ENCODE assay signal across 8 cellular contexts in the genomic region with DNA sequence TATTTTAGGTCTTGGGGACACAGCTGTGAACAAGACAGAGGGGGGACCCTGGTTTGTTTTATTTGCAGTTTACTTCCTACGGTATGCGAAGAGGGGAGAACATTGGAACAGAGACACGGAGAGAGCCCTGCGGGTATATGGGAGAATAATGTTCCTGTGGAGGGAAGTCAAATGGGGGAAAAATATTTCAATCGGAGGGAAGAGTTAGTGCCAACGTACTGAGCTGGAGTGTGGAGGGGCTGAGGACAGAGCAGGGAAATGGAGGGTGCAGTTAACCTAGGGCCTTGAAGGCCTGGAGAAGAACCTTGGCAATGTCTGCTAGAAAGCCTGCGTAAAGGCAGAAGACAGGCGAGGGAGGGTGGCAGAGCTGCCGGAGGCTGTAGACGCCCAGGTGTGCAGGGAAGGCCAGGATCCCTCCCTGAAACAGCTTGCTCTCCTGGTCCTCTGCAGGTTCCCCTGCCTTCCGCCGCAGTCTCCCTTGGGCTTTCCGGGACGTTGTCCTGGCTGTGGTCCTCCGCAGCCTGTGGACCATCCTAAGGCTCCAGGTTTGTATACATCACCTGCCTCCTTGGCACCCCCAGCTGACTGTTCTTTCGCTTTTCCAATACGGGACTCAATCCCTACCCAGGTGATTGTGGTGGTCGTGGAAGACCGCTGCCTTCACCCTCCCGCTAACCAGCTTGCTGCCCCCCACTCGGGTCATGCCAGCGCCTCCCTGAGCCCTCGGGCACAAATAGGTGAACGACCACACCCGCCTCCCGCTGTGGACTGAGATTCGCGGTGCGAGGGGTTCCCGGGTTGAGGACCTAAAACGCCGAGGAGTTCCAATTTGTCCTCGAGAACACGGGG. TPM values are rescaled to one million over a fixed set of nuclear protein-coding genes. Genes with fewer than 3 reads are reported as not detected.
DNase-seq lines count a peak whose midpoint lies in the region; ATAC-seq, FAIRE-seq and TF ChIP-seq lines count a peak whose summit lies in the region.

No MANE protein-coding gene starts in this region.

- peak; percentile 36 for DNase-seq in Calu3
- DNase-seq in HEK293T (ENCODE audit: extremely low spot score) = no peak
- DNase-seq in activated CD8-positive, alpha-beta T cell treated with anti-CD3 and anti-CD28 coated beads, Interleukin-2, amount 10 ng/mL, durations not matched to agents 7 days and 5 days = no peak
- no peak for DNase-seq in keratinocyte (ENCODE audit: low read depth, low spot score)
- no peak for DNase-seq in DMS 273 (lab: John Stamatoyannopoulos, UW; ENCODE audit: unreplicated experiment)
- DNase-seq in central memory CD4-positive, alpha-beta T cell = no peak
- no peak for DNase-seq in A172 (ENCODE audit: low spot score)

- H3K4me1 Mint-ChIP-seq in Calu3 (ENCODE audit: low read depth, unreplicated experiment) = peaks cover 47% of the 10 kb centered on the region
- H3K4me1 Mint-ChIP-seq in activated CD8-positive, alpha-beta T cell treated with anti-CD3 and anti-CD28 coated beads, Interleukin-2, amount 10 ng/mL, durations not matched to agents 7 days and 5 days (ENCODE audit: low read depth) = peaks cover 65% of the 10 kb centered on the region

- no peaks in the 10 kb centered on the region for H3K27me3 ChIP-seq in keratinocyte (ENCODE audit: control insufficient read depth, extremely low read depth, insufficient read depth, low read length)

- H2AFZ ChIP-seq in keratinocyte (ENCODE audit: control insufficient read depth, low read length) = peak overlapping the region; percentile 78

- dilution Hi-C loops in keratinocyte (cut with MboI; ENCODE audit: extremely low pct_ligation_motif_present, low sequenced_read_pairs) = no loop called here

- CTCF ChIA-PET in Calu3 (lab: Charles Lee) (interaction anchor here (0.9 to 1.4 kb wide), 3 partner anchors 11 to 22 kb away, joined by 4 to 6 read pairs (median 5); a partner anchor contains a TSS), HEK293T (lab: Yijun Ruan, JAX) (interaction anchor here (1.3 kb wide), 1 partner anchor 11 kb away, joined by 4 read pairs; no protein-coding TSS in a partner anchor)
- CTCF ChIA-PET in activated CD8-positive, alpha-beta T cell treated with anti-CD3 and anti-CD28 coated beads, Interleukin-2, amount 10 ng/mL, durations not matched to agents 7 days and 5 days (lab: Charles Lee) = interaction anchor here (0.8 to 2.7 kb wide), 6 partner anchors 11 to 77 kb away, joined by 3 to 9 read pairs (median 4); a partner anchor contains a TSS

- H3K4me1 ChIP-seq in keratinocyte (ENCODE audit: control insufficient read depth, extremely low read depth, insufficient read depth, low read length) = peaks cover 38% of the 10 kb centered on the region

- H3K79me2 ChIP-seq in keratinocyte (ENCODE audit: control insufficient read depth, insufficient read depth, low read length) = peaks cover 76% of the 10 kb centered on the region

- peak overlapping the region; percentile 94 for H3K4me2 ChIP-seq in keratinocyte (ENCODE audit: control insufficient read depth, extremely low read depth, insufficient read depth, low read depth, low read length)

- H3K36me3 Mint-ChIP-seq in Calu3 (ENCODE audit: insufficient read depth, unreplicated experiment) = peaks cover 99% of the 10 kb centered on the region
- peaks cover 59% of the 10 kb centered on the region for H3K36me3 Mint-ChIP-seq in activated CD8-positive, alpha-beta T cell treated with anti-CD3 and anti-CD28 coated beads, Interleukin-2, amount 10 ng/mL, durations not matched to agents 7 days and 5 days (ENCODE audit: low read depth)

- peaks cover 6 to 32% of the 10 kb centered on the region in 2 experiments for H3K36me3 ChIP-seq in keratinocyte (ENCODE audit: control insufficient read depth in 2 of 2, extremely low read depth in 1 of 2, insufficient read depth in 2 of 2, low read length in 2 of 2)

- TF ChIP-seq CTCF in Calu3 (IDR thresholded peaks at IDR 0.05; ENCODE audit: unreplicated experiment) (no peak), keratinocyte (optimal IDR thresholded peaks at IDR 0.05 in 1 of 3, IDR thresholded peaks at IDR 0.05 in 1 of 3, conservative IDR thresholded peaks at IDR 0.05 in 1 of 3; ENCODE audit: extremely low read depth in 1 of 3, insufficient read depth in 2 of 3, low read length in 3 of 3) (no peak)

- POLR2A ChIA-PET in HEK293T (lab: Yijun Ruan, JAX) = interaction anchor here (0.9 to 4.6 kb wide), 11 partner anchors 10 to 75 kb away, joined by 3 to 73 read pairs (median 9); a partner anchor contains a TSS
- POLR2A ChIA-PET in activated CD8-positive, alpha-beta T cell treated with anti-CD3 and anti-CD28 coated beads, Interleukin-2, amount 10 ng/mL, durations not matched to agents 7 days and 5 days (lab: Charles Lee) = interaction anchor here (0.7 to 11.1 kb wide), 8 partner anchors 9 to 415 kb away, joined by 3 to 157 read pairs (median 6); a partner anchor contains a TSS

- H4K20me1 ChIP-seq in keratinocyte (ENCODE audit: control insufficient read depth, extremely low read depth, insufficient read depth, low read length) = peaks cover 10% of the 10 kb centered on the region

- no TSS peak for BruUV-seq in Calu3 (replicated peaks; lab: Mats Ljungman, UMichigan)

- peak overlapping the region; percentile 89 to 93 (median 89) for H3K4me3 ChIP-seq in keratinocyte (ENCODE audit: control insufficient read depth in 2 of 3, extremely low read depth in 1 of 3, insufficient read depth in 2 of 3, low read depth in 1 of 3, low read length in 3 of 3)

- H3K27me3 Mint-ChIP-seq in Calu3 (ENCODE audit: unreplicated experiment) = no peaks in the 10 kb centered on the region
- H3K27me3 Mint-ChIP-seq in activated CD8-positive, alpha-beta T cell treated with anti-CD3 and anti-CD28 coated beads, Interleukin-2, amount 10 ng/mL, durations not matched to agents 7 days and 5 days (ENCODE audit: low read depth) = no peaks in the 10 kb centered on the region

- H3K9me1 ChIP-seq in keratinocyte (ENCODE audit: control insufficient read depth, extremely low read depth, insufficient read depth, low read length) = no peaks in the 10 kb centered on the region

- intact Hi-C loops in Calu3 (cut with micrococcal nuclease; ENCODE audit: unreplicated experiment) = loop anchor here (2.0 kb wide), 1 partner anchor 23 kb away; a partner anchor contains a TSS

- H3K9me3 ChIP-seq in keratinocyte (ENCODE audit: control insufficient read depth, low read depth, low read length) = no peaks in the 10 kb centered on the region

- peak overlapping the region; percentile 97 for H3K9ac ChIP-seq in keratinocyte (ENCODE audit: control insufficient read depth, extremely low read depth, insufficient read depth, low read length)

- peak overlapping the region; percentile 76 for H3K4me3 Mint-ChIP-seq in Calu3 (ENCODE audit: low read depth, unreplicated experiment)
- peak overlapping the region; percentile 98 for H3K4me3 Mint-ChIP-seq in activated CD8-positive, alpha-beta T cell treated with anti-CD3 and anti-CD28 coated beads, Interleukin-2, amount 10 ng/mL, durations not matched to agents 7 days and 5 days

- H3K27ac ChIP-seq in keratinocyte (ENCODE audit: control insufficient read depth, insufficient read depth, low read length) (peak overlapping the region; percentile 83), temporal lobe (ENCODE audit: low read depth, low read length) (peak overlapping the region; percentile 97)

- H3K27ac Mint-ChIP-seq in Calu3 (ENCODE audit: unreplicated experiment) = peak overlapping the region; percentile 99
- H3K27ac Mint-ChIP-seq in activated CD8-positive, alpha-beta T cell treated with anti-CD3 and anti-CD28 coated beads, Interleukin-2, amount 10 ng/mL, durations not matched to agents 7 days and 5 days = peak overlapping the region; percentile 96

- no peaks in the 10 kb centered on the region for H3K9me3 Mint-ChIP-seq in Calu3 (ENCODE audit: low read depth, unreplicated experiment)
- no peaks in the 10 kb centered on the region for H3K9me3 Mint-ChIP-seq in activated CD8-positive, alpha-beta T cell treated with anti-CD3 and anti-CD28 coated beads, Interleukin-2, amount 10 ng/mL, durations not matched to agents 7 days and 5 days (ENCODE audit: insufficient read depth)

- no peak for FAIRE-seq in keratinocyte (lab: Jason Lieb, UNC)

- ATAC-seq in activated CD8-positive, alpha-beta T cell treated with anti-CD3 and anti-CD28 coated beads, Interleukin-2, amount 10 ng/mL, durations not matched to agents 7 days and 5 days = no peak

RNA-seq across cellular contexts. Expression of a gene that starts 1.9 kb away (rescaled TPM):
- total RNA-seq in Calu3 (2022) = 1,679 and 1,946 TPM in 2 replicates
- total RNA-seq in activated CD8-positive, alpha-beta T cell treated with anti-CD3 and anti-CD28 coated beads, Interleukin-2, amount 10 ng/mL, durations not matched to agents 7 days and 5 days = 1,000 to 10,000 TPM; 1,796 to 1,942 TPM
- 3,291 to 4,197 TPM (median 3,883 TPM) in 3 replicates for polyA plus RNA-seq in keratinocyte
- 6,866 TPM for polyA plus RNA-seq in keratinocyte (2011; ENCODE audit: low read depth)
- 3,208 and 4,094 TPM in 2 replicates for polyA plus RNA-seq in keratinocyte (2011; cell fraction: cytosol; rRNA removed)
- polyA plus RNA-seq in keratinocyte (2011; cell fraction: nucleus; rRNA removed) = 1,292 and 1,405 TPM in 2 replicates
- polyA plus RNA-seq in keratinocyte (2012; ENCODE audit: low replicate concordance) = 2,997 and 3,266 TPM in 2 replicates
- polyA minus RNA-seq in keratinocyte = 6,396 to 10,268 TPM (median 9,173 TPM) in 3 replicates
- 5,229 TPM for polyA minus RNA-seq in keratinocyte (2011; cell fraction: cytosol; rRNA and poly(A)+ RNA removed)
- polyA minus RNA-seq in keratinocyte (2011; cell fraction: nucleus; rRNA and poly(A)+ RNA removed) = 1,104 and 1,134 TPM in 2 replicates
- total RNA-seq in temporal lobe = 1,272 TPM
- total RNA-seq in A172 (2014; rRNA removed; shearing (Covaris generic)) = 2,696 and 2,799 TPM in 2 replicates

RNA-seq across cellular contexts. Expression of a gene that starts 15.3 kb away (rescaled TPM):
- total RNA-seq in Calu3 (2022) (14.8 and 14.9 TPM in 2 replicates), temporal lobe (9.8 TPM)
- total RNA-seq in activated CD8-positive, alpha-beta T cell treated with anti-CD3 and anti-CD28 coated beads, Interleukin-2, amount 10 ng/mL, durations not matched to agents 7 days and 5 days = 10 to 100 TPM; 22.4 to 23.2 TPM
- 4.3 to 7.7 TPM (median 7.5 TPM) in 3 replicates for polyA plus RNA-seq in keratinocyte
- 3.3 TPM for polyA plus RNA-seq in keratinocyte (2011; ENCODE audit: low read depth)
- 2.4 and 3.4 TPM in 2 replicates for polyA plus RNA-seq in keratinocyte (2011; cell fraction: cytosol; rRNA removed)
- 20.3 and 23.5 TPM in 2 replicates for polyA plus RNA-seq in keratinocyte (2011; cell fraction: nucleus; rRNA removed)
- polyA plus RNA-seq in keratinocyte (2012; ENCODE audit: low replicate concordance) = 4.2 and 5.7 TPM in 2 replicates
- 1.9 to 12.9 TPM (median 3.9 TPM) in 3 replicates for polyA minus RNA-seq in keratinocyte
- polyA minus RNA-seq in keratinocyte (2011; cell fraction: cytosol; rRNA and poly(A)+ RNA removed) = 5.4 TPM
- polyA minus RNA-seq in keratinocyte (2011; cell fraction: nucleus; rRNA and poly(A)+ RNA removed) = 3.5 and 7.0 TPM in 2 replicates
- 8.5 and 13.2 TPM in 2 replicates for total RNA-seq in A172 (2014; rRNA removed; shearing (Covaris generic))

RNA-seq across cellular contexts. Expression of a gene that starts 22.6 kb away (rescaled TPM):
- 33.5 and 34.2 TPM in 2 replicates for total RNA-seq in Calu3 (2022)
- total RNA-seq in activated CD8-positive, alpha-beta T cell treated with anti-CD3 and anti-CD28 coated beads, Interleukin-2, amount 10 ng/mL, durations not matched to agents 7 days and 5 days = 10 to 100 TPM; 40.0 to 44.7 TPM
- 11.8 to 14.1 TPM (median 13.4 TPM) in 3 replicates for polyA plus RNA-seq in keratinocyte
- 6.8 TPM for polyA plus RNA-seq in keratinocyte (2011; ENCODE audit: low read depth)
- 9.2 and 12.8 TPM in 2 replicates for polyA plus RNA-seq in keratinocyte (2011; cell fraction: cytosol; rRNA removed)
- polyA plus RNA-seq in keratinocyte (2011; cell fraction: nucleus; rRNA removed) = 40.3 and 44.3 TPM in 2 replicates
- 12.2 and 19.8 TPM in 2 replicates for polyA plus RNA-seq in keratinocyte (2012; ENCODE audit: low replicate concordance)
- polyA minus RNA-seq in keratinocyte = 5.2 to 10.3 TPM (median 5.3 TPM) in 3 replicates
- 12.5 TPM for polyA minus RNA-seq in keratinocyte (2011; cell fraction: cytosol; rRNA and poly(A)+ RNA removed)
- 11.0 and 11.1 TPM in 2 replicates for polyA minus RNA-seq in keratinocyte (2011; cell fraction: nucleus; rRNA and poly(A)+ RNA removed)
- 10.3 TPM for total RNA-seq in temporal lobe
- total RNA-seq in A172 (2014; rRNA removed; shearing (Covaris generic)) = 10.3 and 18.2 TPM in 2 replicates

RNA-seq across cellular contexts. Expression of a gene that starts 40.7 kb away (rescaled TPM):
- total RNA-seq in Calu3 (2022) (1.8 and 2.4 TPM in 2 replicates), temporal lobe (1.7 TPM)
- 1 to 10 TPM; 1.1 to 1.5 TPM for total RNA-seq in activated CD8-positive, alpha-beta T cell treated with anti-CD3 and anti-CD28 coated beads, Interleukin-2, amount 10 ng/mL, durations not matched to agents 7 days and 5 days
- 21.7 to 27.6 TPM (median 22.4 TPM) in 3 replicates for polyA plus RNA-seq in keratinocyte
- polyA plus RNA-seq in keratinocyte (2011; ENCODE audit: low read depth) = 8.8 TPM
- 20.1 and 22.0 TPM in 2 replicates for polyA plus RNA-seq in keratinocyte (2011; cell fraction: cytosol; rRNA removed)
- 28.5 and 29.7 TPM in 2 replicates for polyA plus RNA-seq in keratinocyte (2011; cell fraction: nucleus; rRNA removed)
- 16.7 and 25.6 TPM in 2 replicates for polyA plus RNA-seq in keratinocyte (2012; ENCODE audit: low replicate concordance)
- 7.2 to 10.6 TPM (median 8.1 TPM) in 3 replicates for polyA minus RNA-seq in keratinocyte
- polyA minus RNA-seq in keratinocyte (2011; cell fraction: cytosol; rRNA and poly(A)+ RNA removed) = 15.7 TPM
- polyA minus RNA-seq in keratinocyte (2011; cell fraction: nucleus; rRNA and poly(A)+ RNA removed) = 7.7 and 9.9 TPM in 2 replicates
- 19.0 and 29.8 TPM in 2 replicates for total RNA-seq in A172 (2014; rRNA removed; shearing (Covaris generic))
